In genomic region chr3:152071315-152071714, GRCh38 we compare ENCODE assay signal across 21 cellular contexts.
DNase-seq lines count a peak whose midpoint lies in the region; ATAC-seq and TF ChIP-seq lines count a peak whose summit lies in the region.
"Had no signal": no experiment of that assay in that cellular context is flagged by ENCODE, and none has a peak within 500 bp of the region (broad histone marks: within the 10 kb centered on the region; RNA-seq: fewer than 3 reads in every experiment).

No MANE protein-coding gene starts in this region.

- no peak overlapping the region for H3K4me2 ChIP-seq in Loucy (ENCODE audit: low read depth, low read length, poor library complexity, severe bottlenecking)
- H3K4me2 ChIP-seq: A549, BLaER1 had no signal

- CTCF ChIA-PET in activated CD4-positive, alpha-beta T cell treated with anti-CD3 and anti-CD28 coated beads for 36 hours (lab: Charles Lee): interaction anchor here (0.7 to 2.5 kb wide), 11 partner anchors 18 to 453 kb away, joined by 3 to 19 read pairs (median 6); no protein-coding TSS in a partner anchor

- H3K9ac ChIP-seq in Loucy (ENCODE audit: low read depth, low read length, poor library complexity, severe bottlenecking): no peak overlapping the region
- H3K9ac ChIP-seq: BLaER1 had no signal

- no peak overlapping the region for H3K4me3 Mint-ChIP-seq in activated CD4-positive, alpha-beta T cell treated with anti-CD3 and anti-CD28 coated beads for 36 hours
- no peak overlapping the region for H3K4me3 Mint-ChIP-seq in activated naive CD4-positive, alpha-beta T cell treated with anti-CD3 and anti-CD28 coated beads, Interleukin-2, amount 50 U/mL, for 24 hours
- H3K4me3 Mint-ChIP-seq in stimulated activated effector memory CD8-positive, alpha-beta T cell treated with anti-CD3 and anti-CD28 coated beads, Interleukin-12 subunit alpha, Interleukin-12 subunit beta, amount 100 ng/mL, for 72 hours: no peak overlapping the region
- H3K4me3 Mint-ChIP-seq in stimulated activated memory B cell treated with anti-CD40 and anti-IgM and Interleukin-4, amounts not matched to agents 10 μg/mL and 1 μg/mL and 100 μg/mL, for 72 hours: no peak overlapping the region
- H3K4me3 Mint-ChIP-seq: B cell; CD4-positive, CD25-positive, alpha-beta regulatory T cell; CD8-positive, alpha-beta T cell; HFFc6 had no signal

- no peaks in the 10 kb centered on the region for H3K27me3 ChIP-seq in Loucy (ENCODE audit: insufficient read depth, low read length, poor library complexity, severe bottlenecking)
- H3K27me3 ChIP-seq: BLaER1 had no signal

- ATAC-seq in activated CD4-positive, alpha-beta T cell treated with anti-CD3 and anti-CD28 coated beads for 36 hours: peak; percentile 36
- peak; percentile 55 for ATAC-seq in stimulated activated effector memory CD8-positive, alpha-beta T cell treated with anti-CD3 and anti-CD28 coated beads, Interleukin-12 subunit alpha, Interleukin-12 subunit beta, amount 100 ng/mL, for 72 hours
- ATAC-seq in stimulated activated memory B cell treated with anti-CD40 and anti-IgM and Interleukin-4, amounts not matched to agents 10 μg/mL and 1 μg/mL and 100 μg/mL, for 72 hours: no peak

- H4K20me1 ChIP-seq in Loucy (ENCODE audit: insufficient read depth, low read length, poor library complexity, severe bottlenecking): no peaks in the 10 kb centered on the region
- H4K20me1 ChIP-seq: BLaER1 had no signal

- no peak overlapping the region for H3K27ac Mint-ChIP-seq in activated CD4-positive, alpha-beta T cell treated with anti-CD3 and anti-CD28 coated beads for 36 hours
- peak overlapping the region; percentile 35 for H3K27ac Mint-ChIP-seq in activated naive CD4-positive, alpha-beta T cell treated with anti-CD3 and anti-CD28 coated beads, Interleukin-2, amount 50 U/mL, for 24 hours
- no peak overlapping the region for H3K27ac Mint-ChIP-seq in stimulated activated effector memory CD8-positive, alpha-beta T cell treated with anti-CD3 and anti-CD28 coated beads, Interleukin-12 subunit alpha, Interleukin-12 subunit beta, amount 100 ng/mL, for 72 hours
- no peak overlapping the region for H3K27ac Mint-ChIP-seq in stimulated activated memory B cell treated with anti-CD40 and anti-IgM and Interleukin-4, amounts not matched to agents 10 μg/mL and 1 μg/mL and 100 μg/mL, for 72 hours
- H3K27ac Mint-ChIP-seq: B cell; CD4-positive, CD25-positive, alpha-beta regulatory T cell; CD8-positive, alpha-beta T cell; HFFc6 had no signal

- H3F3A ChIP-seq in Loucy (ENCODE audit: low read depth): no peaks in the 10 kb centered on the region

- no peak overlapping the region for H3K4me3 ChIP-seq in Loucy (ENCODE audit: low read length, poor library complexity, severe bottlenecking)
- H3K4me3 ChIP-seq: A549, BLaER1, GM12878, HAP-1 had no signal

- no peaks in the 10 kb centered on the region for H3K27me3 Mint-ChIP-seq in activated CD4-positive, alpha-beta T cell treated with anti-CD3 and anti-CD28 coated beads for 36 hours
- no peaks in the 10 kb centered on the region for H3K27me3 Mint-ChIP-seq in activated naive CD4-positive, alpha-beta T cell treated with anti-CD3 and anti-CD28 coated beads, Interleukin-2, amount 50 U/mL, for 24 hours
- no peaks in the 10 kb centered on the region for H3K27me3 Mint-ChIP-seq in stimulated activated memory B cell treated with anti-CD40 and anti-IgM and Interleukin-4, amounts not matched to agents 10 μg/mL and 1 μg/mL and 100 μg/mL, for 72 hours
- H3K27me3 Mint-ChIP-seq: B cell had no signal

- H3K9me2 ChIP-seq in Loucy (replicated peaks; ENCODE audit: low read depth, low read length): no peaks in the 10 kb centered on the region

- TF ChIP-seq CTCF in Loucy (conservative IDR thresholded peaks at IDR 0.05; ENCODE audit: low read length): no peak

- H3K36me3 Mint-ChIP-seq in activated CD4-positive, alpha-beta T cell treated with anti-CD3 and anti-CD28 coated beads for 36 hours (ENCODE audit: low read depth): no peaks in the 10 kb centered on the region
- H3K36me3 Mint-ChIP-seq in activated naive CD4-positive, alpha-beta T cell treated with anti-CD3 and anti-CD28 coated beads, Interleukin-2, amount 50 U/mL, for 24 hours: no peaks in the 10 kb centered on the region
- H3K36me3 Mint-ChIP-seq in stimulated activated effector memory CD8-positive, alpha-beta T cell treated with anti-CD3 and anti-CD28 coated beads, Interleukin-12 subunit alpha, Interleukin-12 subunit beta, amount 100 ng/mL, for 72 hours: no peaks in the 10 kb centered on the region
- no peaks in the 10 kb centered on the region for H3K36me3 Mint-ChIP-seq in stimulated activated memory B cell treated with anti-CD40 and anti-IgM and Interleukin-4, amounts not matched to agents 10 μg/mL and 1 μg/mL and 100 μg/mL, for 72 hours
- H3K36me3 Mint-ChIP-seq: CD4-positive, CD25-positive, alpha-beta regulatory T cell; CD8-positive, alpha-beta T cell had no signal

- no peaks in the 10 kb centered on the region for H3K36me3 ChIP-seq in Loucy (ENCODE audit: insufficient read depth, low read length)
- H3K36me3 ChIP-seq: BLaER1, HAP-1 had no signal

- H2AFZ ChIP-seq in Loucy (ENCODE audit: low read length): 0 out of 2 replicates have a peak overlapping the region, but pooled peaks have one; percentile 53

- peaks cover 5% of the 10 kb centered on the region for H3K9me3 ChIP-seq in Loucy (ENCODE audit: insufficient read depth, low read depth, low read length)
- H3K9me3 ChIP-seq: BLaER1, HAP-1 had no signal

- H3K79me2 ChIP-seq in Loucy (ENCODE audit: insufficient read depth, low read length): no peaks in the 10 kb centered on the region

- no peaks in the 10 kb centered on the region for H3K4me1 ChIP-seq in Loucy (ENCODE audit: insufficient read depth, low read length, poor library complexity, severe bottlenecking)
- H3K4me1 ChIP-seq: A549, BLaER1, Caco-2, HAP-1 had no signal

- peak; percentile 8 for DNase-seq in activated CD4-positive, alpha-beta T cell treated with anti-CD3 and anti-CD28 coated beads for 36 hours
- no peak for DNase-seq in activated CD4-positive, alpha-beta T cell treated with anti-CD3 and anti-CD28 coated beads, Interleukin-2, amount 50 U/mL, for 1 hour
- no peak for DNase-seq in activated naive CD4-positive, alpha-beta T cell treated with Interleukin-2 at 50 U/mL for 16 hours
- DNase-seq in stimulated activated effector memory CD8-positive, alpha-beta T cell treated with anti-CD3 and anti-CD28 coated beads, Interleukin-12 subunit alpha, Interleukin-12 subunit beta, amount 100 ng/mL, for 72 hours (ENCODE audit: low spot score in 2 of 2): no peak
- DNase-seq in head of caudate nucleus: no peak
- DNase-seq: 8988T; CD8-positive, alpha-beta T cell; DMS153; DMS79; GOT3 had no signal

- intact Hi-C loops in activated CD4-positive, alpha-beta T cell treated with anti-CD3 and anti-CD28 coated beads for 36 hours (cut with DNase I, micrococcal nuclease): loop anchor here (5.0 to 10.0 kb wide), 6 partner anchors 121 to 501 kb away; partner anchors contain the start of gene MBNL1 (in 1 of the 2)
- intact Hi-C loops in head of caudate nucleus (cut with DNase I): no loop called here

- peaks cover 2% of the 10 kb centered on the region for H3K4me1 Mint-ChIP-seq in activated CD4-positive, alpha-beta T cell treated with anti-CD3 and anti-CD28 coated beads for 36 hours
- H3K4me1 Mint-ChIP-seq in activated naive CD4-positive, alpha-beta T cell treated with anti-CD3 and anti-CD28 coated beads, Interleukin-2, amount 50 U/mL, for 24 hours: peaks cover 19% of the 10 kb centered on the region
- H3K4me1 Mint-ChIP-seq in stimulated activated effector memory CD8-positive, alpha-beta T cell treated with anti-CD3 and anti-CD28 coated beads, Interleukin-12 subunit alpha, Interleukin-12 subunit beta, amount 100 ng/mL, for 72 hours: no peaks in the 10 kb centered on the region
- no peaks in the 10 kb centered on the region for H3K4me1 Mint-ChIP-seq in stimulated activated memory B cell treated with anti-CD40 and anti-IgM and Interleukin-4, amounts not matched to agents 10 μg/mL and 1 μg/mL and 100 μg/mL, for 72 hours
- H3K4me1 Mint-ChIP-seq: B cell had no signal

- H3K9me3 Mint-ChIP-seq in activated CD4-positive, alpha-beta T cell treated with anti-CD3 and anti-CD28 coated beads for 36 hours (ENCODE audit: low read depth): no peaks in the 10 kb centered on the region
- H3K9me3 Mint-ChIP-seq in activated naive CD4-positive, alpha-beta T cell treated with anti-CD3 and anti-CD28 coated beads, Interleukin-2, amount 50 U/mL, for 24 hours: no peaks in the 10 kb centered on the region
- no peaks in the 10 kb centered on the region for H3K9me3 Mint-ChIP-seq in stimulated activated effector memory CD8-positive, alpha-beta T cell treated with anti-CD3 and anti-CD28 coated beads, Interleukin-12 subunit alpha, Interleukin-12 subunit beta, amount 100 ng/mL, for 72 hours
- H3K9me3 Mint-ChIP-seq in stimulated activated memory B cell treated with anti-CD40 and anti-IgM and Interleukin-4, amounts not matched to agents 10 μg/mL and 1 μg/mL and 100 μg/mL, for 72 hours: no peaks in the 10 kb centered on the region
- H3K9me3 Mint-ChIP-seq: CD4-positive, CD25-positive, alpha-beta regulatory T cell had no signal

- POLR2A ChIA-PET in activated CD4-positive, alpha-beta T cell treated with anti-CD3 and anti-CD28 coated beads for 36 hours (lab: Charles Lee): interaction anchor here (0.5 kb wide), 1 partner anchor 348 kb away, joined by 4 read pairs; no protein-coding TSS in a partner anchor
